ENCODE assay signal across 2 cellular contexts in the genomic region with DNA sequence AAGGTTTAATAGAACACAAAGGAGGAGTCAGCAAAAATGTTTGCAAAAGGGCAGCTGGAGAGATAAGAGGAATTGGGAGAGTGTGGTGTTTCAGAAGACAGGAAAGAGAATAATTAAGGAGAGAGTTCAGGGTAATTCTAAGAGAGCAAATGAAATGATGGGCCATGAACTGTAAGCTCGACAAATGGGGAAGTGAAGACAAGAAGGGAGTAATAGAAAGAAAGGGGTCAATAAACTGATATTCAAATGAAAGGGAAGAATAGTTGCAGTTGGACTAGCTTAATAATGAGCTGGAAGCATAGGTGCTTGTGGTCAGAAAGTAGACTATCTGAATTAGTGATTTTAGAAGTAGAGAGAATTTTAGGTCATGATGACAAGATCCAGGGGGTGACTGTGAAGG.
TF ChIP-seq lines count a peak whose summit lies in the region.

No MANE protein-coding gene starts in this region.

TF ChIP-seq in GM23338, 12 proteins besides CTCF, POLR2A, EP300 and RAD21:
- TF ChIP-seq, protein P1, sequence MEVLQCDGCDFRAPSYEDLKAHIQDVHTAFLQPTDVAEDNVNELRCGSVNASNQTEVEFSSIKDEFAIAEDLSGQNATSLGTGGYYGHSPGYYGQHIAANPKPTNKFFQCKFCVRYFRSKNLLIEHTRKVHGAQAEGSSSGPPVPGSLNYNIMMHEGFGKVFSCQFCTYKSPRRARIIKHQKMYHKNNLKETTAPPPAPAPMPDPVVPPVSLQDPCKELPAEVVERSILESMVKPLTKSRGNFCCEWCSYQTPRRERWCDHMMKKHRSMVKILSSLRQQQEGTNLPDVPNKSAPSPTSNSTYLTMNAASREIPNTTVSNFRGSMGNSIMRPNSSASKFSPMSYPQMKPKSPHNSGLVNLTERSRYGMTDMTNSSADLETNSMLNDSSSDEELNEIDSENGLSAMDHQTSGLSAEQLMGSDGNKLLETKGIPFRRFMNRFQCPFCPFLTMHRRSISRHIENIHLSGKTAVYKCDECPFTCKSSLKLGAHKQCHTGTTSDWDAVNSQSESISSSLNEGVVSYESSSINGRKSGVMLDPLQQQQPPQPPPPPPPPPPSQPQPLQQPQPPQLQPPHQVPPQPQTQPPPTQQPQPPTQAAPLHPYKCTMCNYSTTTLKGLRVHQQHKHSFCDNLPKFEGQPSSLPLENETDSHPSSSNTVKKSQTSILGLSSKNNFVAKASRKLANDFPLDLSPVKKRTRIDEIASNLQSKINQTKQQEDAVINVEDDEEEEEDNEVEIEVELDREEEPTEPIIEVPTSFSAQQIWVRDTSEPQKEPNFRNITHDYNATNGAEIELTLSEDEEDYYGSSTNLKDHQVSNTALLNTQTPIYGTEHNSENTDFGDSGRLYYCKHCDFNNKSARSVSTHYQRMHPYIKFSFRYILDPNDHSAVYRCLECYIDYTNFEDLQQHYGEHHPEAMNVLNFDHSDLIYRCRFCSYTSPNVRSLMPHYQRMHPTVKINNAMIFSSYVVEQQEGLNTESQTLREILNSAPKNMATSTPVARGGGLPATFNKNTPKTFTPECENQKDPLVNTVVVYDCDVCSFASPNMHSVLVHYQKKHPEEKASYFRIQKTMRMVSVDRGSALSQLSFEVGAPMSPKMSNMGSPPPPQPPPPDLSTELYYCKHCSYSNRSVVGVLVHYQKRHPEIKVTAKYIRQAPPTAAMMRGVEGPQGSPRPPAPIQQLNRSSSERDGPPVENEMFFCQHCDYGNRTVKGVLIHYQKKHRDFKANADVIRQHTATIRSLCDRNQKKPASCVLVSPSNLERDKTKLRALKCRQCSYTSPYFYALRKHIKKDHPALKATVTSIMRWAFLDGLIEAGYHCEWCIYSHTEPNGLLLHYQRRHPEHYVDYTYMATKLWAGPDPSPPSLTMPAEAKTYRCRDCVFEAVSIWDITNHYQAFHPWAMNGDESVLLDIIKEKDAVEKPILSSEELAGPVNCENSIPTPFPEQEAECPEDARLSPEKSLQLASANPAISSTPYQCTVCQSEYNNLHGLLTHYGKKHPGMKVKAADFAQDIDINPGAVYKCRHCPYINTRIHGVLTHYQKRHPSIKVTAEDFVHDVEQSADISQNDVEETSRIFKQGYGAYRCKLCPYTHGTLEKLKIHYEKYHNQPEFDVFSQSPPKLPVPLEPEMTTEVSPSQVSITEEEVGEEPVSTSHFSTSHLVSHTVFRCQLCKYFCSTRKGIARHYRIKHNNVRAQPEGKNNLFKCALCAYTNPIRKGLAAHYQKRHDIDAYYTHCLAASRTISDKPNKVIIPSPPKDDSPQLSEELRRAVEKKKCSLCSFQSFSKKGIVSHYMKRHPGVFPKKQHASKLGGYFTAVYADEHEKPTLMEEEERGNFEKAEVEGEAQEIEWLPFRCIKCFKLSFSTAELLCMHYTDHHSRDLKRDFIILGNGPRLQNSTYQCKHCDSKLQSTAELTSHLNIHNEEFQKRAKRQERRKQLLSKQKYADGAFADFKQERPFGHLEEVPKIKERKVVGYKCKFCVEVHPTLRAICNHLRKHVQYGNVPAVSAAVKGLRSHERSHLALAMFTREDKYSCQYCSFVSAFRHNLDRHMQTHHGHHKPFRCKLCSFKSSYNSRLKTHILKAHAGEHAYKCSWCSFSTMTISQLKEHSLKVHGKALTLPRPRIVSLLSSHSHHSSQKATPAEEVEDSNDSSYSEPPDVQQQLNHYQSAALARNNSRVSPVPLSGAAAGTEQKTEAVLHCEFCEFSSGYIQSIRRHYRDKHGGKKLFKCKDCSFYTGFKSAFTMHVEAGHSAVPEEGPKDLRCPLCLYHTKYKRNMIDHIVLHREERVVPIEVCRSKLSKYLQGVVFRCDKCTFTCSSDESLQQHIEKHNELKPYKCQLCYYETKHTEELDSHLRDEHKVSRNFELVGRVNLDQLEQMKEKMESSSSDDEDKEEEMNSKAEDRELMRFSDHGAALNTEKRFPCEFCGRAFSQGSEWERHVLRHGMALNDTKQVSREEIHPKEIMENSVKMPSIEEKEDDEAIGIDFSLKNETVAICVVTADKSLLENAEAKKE (CRISPR knock-in tag; IDR thresholded peaks at IDR 0.05) = no peak
- TF ChIP-seq STAT1 (IDR thresholded peaks at IDR 0.05; ENCODE audit: unreplicated experiment) (no peak), ZNF114 (CRISPR knock-in tag; IDR thresholded peaks at IDR 0.05) (no peak)
- TF ChIP-seq, protein P2, sequence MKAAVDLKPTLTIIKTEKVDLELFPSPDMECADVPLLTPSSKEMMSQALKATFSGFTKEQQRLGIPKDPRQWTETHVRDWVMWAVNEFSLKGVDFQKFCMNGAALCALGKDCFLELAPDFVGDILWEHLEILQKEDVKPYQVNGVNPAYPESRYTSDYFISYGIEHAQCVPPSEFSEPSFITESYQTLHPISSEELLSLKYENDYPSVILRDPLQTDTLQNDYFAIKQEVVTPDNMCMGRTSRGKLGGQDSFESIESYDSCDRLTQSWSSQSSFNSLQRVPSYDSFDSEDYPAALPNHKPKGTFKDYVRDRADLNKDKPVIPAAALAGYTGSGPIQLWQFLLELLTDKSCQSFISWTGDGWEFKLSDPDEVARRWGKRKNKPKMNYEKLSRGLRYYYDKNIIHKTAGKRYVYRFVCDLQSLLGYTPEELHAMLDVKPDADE (IDR thresholded peaks at IDR 0.05) = no peak

TF ChIP-seq in HepG2, 621 proteins besides CTCF, POLR2A, EP300 and RAD21:
- TF ChIP-seq MAFK (conservative IDR thresholded peaks at IDR 0.05 in 1 of 2, IDR thresholded peaks at IDR 0.05 in 1 of 2; ENCODE audit: low read length in 2 of 2) (peak in 1 of 2 experiments; percentile 24; a peak in 1 of 4 replicates), ZNF121 (CRISPR knock-in tag; IDR thresholded peaks at IDR 0.05) (no peak)
